ENCODE assay signal across 8 cellular contexts in genomic region chr2:131801745-131802350, GRCh38.
DNase-seq lines count a peak whose midpoint lies in the region; ATAC-seq and TF ChIP-seq lines count a peak whose summit lies in the region.
"Not testable (repeated sequence)": the region's sequence is repeated elsewhere in the genome, so short reads cannot be mapped to it uniquely, and the experiment has no call there.

No MANE protein-coding gene starts in this region.

- H3K27ac Mint-ChIP-seq in stimulated activated naive CD8-positive, alpha-beta T cell treated with anti-CD3 and anti-CD28 coated beads, Interleukin-15, amount 100 ng/mL, for 72 hours, result not testable (repeated sequence)

- ATAC-seq in GM21737 (IDR thresholded peaks at IDR 0.05; ENCODE audit: unreplicated experiment), result peak; percentile 93
- peak; percentile 99 for ATAC-seq in SK-N-SH treated with all-trans-retinoic acid at 6 μM for 48 hours
- ATAC-seq in gastroesophageal sphincter, result peak; percentile 71
- ATAC-seq in stimulated activated naive CD8-positive, alpha-beta T cell treated with anti-CD3 and anti-CD28 coated beads, Interleukin-15, amount 100 ng/mL, for 72 hours, result peak; percentile 92

- TF ChIP-seq POLR2A in gastroesophageal sphincter (IDR thresholded peaks at IDR 0.05), result not testable (repeated sequence)

- H3K9me3 Mint-ChIP-seq in stimulated activated naive CD8-positive, alpha-beta T cell treated with anti-CD3 and anti-CD28 coated beads, Interleukin-15, amount 100 ng/mL, for 72 hours, result not testable (repeated sequence)

- peaks cover 0 to 19% (median 8%) of the 10 kb centered on the region in 3 donors for H3K4me1 ChIP-seq in gastroesophageal sphincter

- DNase-seq in Daoy (ENCODE audit: low read depth), result peak; percentile 68
- peak; percentile 66 for DNase-seq in HuH-7 (ENCODE audit: low spot score)
- DNase-seq in activated naive CD4-positive, alpha-beta T cell treated with anti-CD3 and anti-CD28 coated beads, Interleukin-2, amount 50 U/mL, for 16 hours, result peak; percentile 84
- peak; percentile 14 for DNase-seq in occipital lobe (lab: John Stamatoyannopoulos, UW)
- DNase-seq in stimulated activated naive CD8-positive, alpha-beta T cell treated with anti-CD3 and anti-CD28 coated beads, Interleukin-15, amount 100 ng/mL, for 72 hours, result peak; percentile 84 to 86

- 0 to 8% methylated on average over 2 to 3 of the region's 41 CpGs for WGBS in gastroesophageal sphincter (ENCODE audit: low coverage in 1 of 2), 2 donors

- peak overlapping the region in 1 of 2 donors; percentile 50 for H3K4me3 ChIP-seq in gastroesophageal sphincter

- not testable (repeated sequence) for H3K9me3 ChIP-seq in gastroesophageal sphincter

- not testable (repeated sequence) for H3K27me3 Mint-ChIP-seq in stimulated activated naive CD8-positive, alpha-beta T cell treated with anti-CD3 and anti-CD28 coated beads, Interleukin-15, amount 100 ng/mL, for 72 hours

- H3K4me1 Mint-ChIP-seq in stimulated activated naive CD8-positive, alpha-beta T cell treated with anti-CD3 and anti-CD28 coated beads, Interleukin-15, amount 100 ng/mL, for 72 hours, result not testable (repeated sequence)

- H3K27ac ChIP-seq in gastroesophageal sphincter, result not testable (repeated sequence)

- not testable (repeated sequence) for H3K36me3 ChIP-seq in gastroesophageal sphincter

- TF ChIP-seq EP300 in gastroesophageal sphincter (IDR thresholded peaks at IDR 0.05), result not testable (repeated sequence)

- peak; percentile 70 to 93 (median 84) for TF ChIP-seq CTCF in gastroesophageal sphincter (IDR thresholded peaks at IDR 0.05)

- H3K27me3 ChIP-seq in gastroesophageal sphincter, result not testable (repeated sequence)

- H3K4me3 Mint-ChIP-seq in stimulated activated naive CD8-positive, alpha-beta T cell treated with anti-CD3 and anti-CD28 coated beads, Interleukin-15, amount 100 ng/mL, for 72 hours, result peak overlapping the region; percentile 76 to 78

TF ChIP-seq in SK-N-SH treated with all-trans-retinoic acid at 6 μM for 48 hours, 23 proteins besides CTCF, POLR2A, EP300 and RAD21:
- TF ChIP-seq TSHZ2 (CRISPR knock-in tag; IDR thresholded peaks at IDR 0.05) (peak; percentile 59; the same call in 1 of the 2 replicates), SNAI2 (CRISPR knock-in tag; IDR thresholded peaks at IDR 0.05) (peak; percentile 94; the same call in 1 of the 2 replicates)

Comparison
In these comparisons a context has a peak if more than half of its experiments do, and no peak if none do; other contexts are left out.
1. DNase-seq: peak in every context shown above with its lines; median percentile 85 in stimulated activated naive CD8-positive, alpha-beta T cell treated with anti-CD3 and anti-CD28 coated beads, Interleukin-15, amount 100 ng/mL, for 72 hours; 84 in activated naive CD4-positive, alpha-beta T cell treated with anti-CD3 and anti-CD28 coated beads, Interleukin-2, amount 50 U/mL, for 16 hours; 68 in Daoy; 66 in HuH-7; 14 in occipital lobe.